14 cellular contexts compared by ENCODE assay signal in the genomic region with DNA sequence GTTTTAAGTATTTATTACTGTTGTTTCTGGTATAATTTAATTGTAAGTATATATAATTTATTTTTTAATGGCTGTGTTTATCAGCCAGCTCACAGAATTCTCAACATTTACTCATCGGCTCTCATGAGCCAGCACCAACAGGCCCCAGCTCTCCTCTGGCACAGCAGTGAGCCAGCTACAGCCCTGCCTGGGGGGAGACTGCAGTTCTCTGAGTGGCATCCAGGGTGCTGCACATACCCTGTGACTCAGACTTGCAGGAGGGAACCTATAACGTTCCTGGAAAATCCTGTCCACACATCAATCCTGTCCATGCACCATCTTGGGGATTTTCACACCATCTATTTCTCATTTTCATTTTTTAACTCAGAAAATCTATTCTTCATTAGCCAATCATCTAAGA. TPM values are rescaled to one million over a fixed set of nuclear protein-coding genes. Genes with fewer than 3 reads are reported as not detected.
A peak's percentile ranks its signal among the peaks of the same experiment; 100 is the strongest.
DNase-seq lines count a peak whose midpoint lies in the region; ATAC-seq and TF ChIP-seq lines count a peak whose summit lies in the region.
"Had no signal": no experiment of that assay in that cellular context is flagged by ENCODE, and none has a peak within 500 bp of the region (broad histone marks: within the 10 kb centered on the region; RNA-seq: fewer than 3 reads in every experiment).

No MANE protein-coding gene starts in this region.

- peaks cover 25% of the 10 kb centered on the region for H3K4me1 ChIP-seq in mammary epithelial cell (ENCODE audit: insufficient read depth, low read length)

- intact Hi-C loops in mammary epithelial cell (cut with micrococcal nuclease), result no loop called here

- TF ChIP-seq CTCF in mammary epithelial cell (conservative IDR thresholded peaks at IDR 0.05 in 1 of 2, IDR thresholded peaks at IDR 0.05 in 1 of 2; ENCODE audit: extremely low read depth in 1 of 2, insufficient read depth in 1 of 2, low read depth in 1 of 2, low read length in 2 of 2), result peak; percentile 52 to 62

- in situ Hi-C loops in mammary epithelial cell (cut with MboI; ENCODE audit: low sequenced_read_pairs in 2 of 2) (no loop called here), G401 (cut with HindIII; ENCODE audit: low sequenced_read_pairs) (no loop called here)

- peak overlapping the region; percentile 68 for H3K4me2 ChIP-seq in mammary epithelial cell (ENCODE audit: insufficient read depth, low read depth, low read length)

- H3K27ac ChIP-seq in mammary epithelial cell (ENCODE audit: insufficient read depth, low read depth, low read length), result peak overlapping the region; percentile 76
- H3K27ac ChIP-seq: coronary artery, upper lobe of right lung had no signal

- DNase-seq in COR-L47 (lab: John Stamatoyannopoulos, UW) (peak; percentile 5), NCI-H1694 treated with DMSO at 0.1 percent for 48 hours (lab: John Stamatoyannopoulos, UW) (peak; percentile 55), mammary epithelial cell (peak; percentile 94), medulla oblongata (ENCODE audit: extremely low spot score) (peak; percentile 17), G401 (ENCODE audit: low spot score) (no peak), NAMALWA (ENCODE audit: low spot score) (no peak)
- DNase-seq: activated T-cell treated with anti-CD3 and anti-CD28 coated beads, Interleukin-2, amount 50 U/mL, for 72 hours; NCI-H2227 treated with DMSO at 0.1 percent for 48 hours; stimulated activated CD4-positive, alpha-beta T cell treated with anti-CD3 and anti-CD28 coated beads, Interleukin-4, amount 100 ng/mL, for 24 hours; T-helper 9 cell; upper lobe of right lung had no signal

- H3K27me3 ChIP-seq in mammary epithelial cell (ENCODE audit: insufficient read depth, low read length), result no peaks in the 10 kb centered on the region
- H3K27me3 ChIP-seq: upper lobe of right lung had no signal

- H3K36me3 ChIP-seq in mammary epithelial cell (ENCODE audit: insufficient read depth, low read length), result no peaks in the 10 kb centered on the region
- H3K36me3 ChIP-seq: upper lobe of right lung had no signal

- no peaks in the 10 kb centered on the region for H4K20me1 ChIP-seq in mammary epithelial cell (ENCODE audit: insufficient read depth, low read length)

- dilution Hi-C loops in mammary epithelial cell (cut with HindIII; ENCODE audit: low sequenced_read_pairs), result loop anchor here (5.0 kb wide), 1 partner anchor 146 kb away; no protein-coding TSS in a partner anchor

- no peak overlapping the region for H2AFZ ChIP-seq in mammary epithelial cell (ENCODE audit: low read depth, low read length)

- no peaks in the 10 kb centered on the region for H3K79me2 ChIP-seq in mammary epithelial cell (ENCODE audit: insufficient read depth, low read length)

- no peak overlapping the region for H3K9ac ChIP-seq in mammary epithelial cell (ENCODE audit: insufficient read depth, low read length)

- no peaks in the 10 kb centered on the region for H3K9me3 ChIP-seq in mammary epithelial cell (replicated peaks; ENCODE audit: insufficient read depth, low read length)
- H3K9me3 ChIP-seq: upper lobe of right lung had no signal

- H3K4me3 ChIP-seq in mammary epithelial cell (replicated peaks in 1 of 3; ENCODE audit: insufficient read depth in 1 of 3, low read depth in 2 of 3, low read length in 3 of 3), result no peak overlapping the region
- H3K4me3 ChIP-seq: coronary artery, upper lobe of right lung had no signal

- ATAC-seq in HG03045 (IDR thresholded peaks at IDR 0.05; ENCODE audit: unreplicated experiment) (no peak), HG03095 (IDR thresholded peaks at IDR 0.05; ENCODE audit: unreplicated experiment) (no peak)
- ATAC-seq: activated T-cell treated with anti-CD3 and anti-CD28 coated beads, Interleukin-2, amount 50 U/mL, for 72 hours; upper lobe of right lung had no signal

- WGBS in mammary epithelial cell (ENCODE audit: low coverage, missing lambda C conversion rate), result 0% methylated on average over 2 of the region's 2 CpGs

- no TSS peak for BruUV-seq in mammary epithelial cell (replicated peaks; lab: Mats Ljungman, UMichigan)

- CTCF ChIA-PET in mammary epithelial cell (lab: Charles Lee; ENCODE audit: low non-redundant PET), result interaction anchor here (0.5 to 1.0 kb wide), 4 partner anchors 140 to 240 kb away, joined by 3 read pairs; no protein-coding TSS in a partner anchor

RNA-seq across cellular contexts. Expression of a gene that starts 36.5 kb away (rescaled TPM):
- under 1 TPM; 0.12 to 0.33 TPM for total RNA-seq in mammary epithelial cell
- 0.03 TPM for polyA plus RNA-seq in mammary epithelial cell
- polyA minus RNA-seq in mammary epithelial cell, result not detected
- total RNA-seq in G401 (2014; rRNA removed; shearing (Covaris generic)), result 13.7 and 24.0 TPM in 2 replicates

Comparison
In these comparisons a context has a peak if more than half of its experiments do, and no peak if none do; other contexts are left out.
1. DNase-seq: peak in COR-L47 (single experiment), NCI-H1694 treated with DMSO at 0.1 percent for 48 hours (single experiment), mammary epithelial cell (single experiment) and medulla oblongata (single experiment); none in G401 (single experiment) and NAMALWA (single experiment).
2. RNA of a gene that starts 36.5 kb away (total RNA-seq): 13.7 to 24.0 TPM in G401; 0.12 to 0.33 TPM in mammary epithelial cell; every median in the first group is over 10 times any median in the second.